ENCODE assay signal across 2 cellular contexts in genomic region chr2:88920399-88920798, GRCh38.
DNase-seq lines count a peak whose midpoint lies in the region; TF ChIP-seq lines count a peak whose summit lies in the region.
"Not testable (repeated sequence)": the region's sequence is repeated elsewhere in the genome, so short reads cannot be mapped to it uniquely, and the experiment has no call there.

No MANE protein-coding gene starts in this region.

- H3K27ac Mint-ChIP-seq in chondrocyte (ENCODE audit: unreplicated experiment), result not testable (repeated sequence)

- not testable (repeated sequence) for H3K9me3 Mint-ChIP-seq in chondrocyte (ENCODE audit: low read depth)

- not testable (repeated sequence) for H3K4me1 Mint-ChIP-seq in chondrocyte (ENCODE audit: low read depth)

- TF ChIP-seq POLR2A in testis (IDR thresholded peaks at IDR 0.05), result not testable (repeated sequence)

- H3K9me3 ChIP-seq in testis, result not testable (repeated sequence)

- intact Hi-C loops in testis (cut with DNase I; ENCODE audit: low total_unique reads), result not testable (repeated sequence)

- not testable (repeated sequence) for H3K27me3 Mint-ChIP-seq in chondrocyte (ENCODE audit: low read depth)

- H3K4me1 ChIP-seq in testis, result not testable (repeated sequence)

- H3K4me3 Mint-ChIP-seq in chondrocyte (ENCODE audit: unreplicated experiment), result not testable (repeated sequence)

- peak overlapping the region; percentile 17 to 19 for H3K4me3 ChIP-seq in testis

- WGBS in testis, 2 donors, result 72 to 80% methylated on average over 1 to 31 of the region's 31 CpGs

- not testable (repeated sequence) for H3K27me3 ChIP-seq in testis

- not testable (repeated sequence) for H3K36me3 ChIP-seq in testis (ENCODE audit: low read depth, missing control alignments)

- peak; percentile 84 for DNase-seq in chondrocyte (ENCODE audit: low spot score)
- not testable (repeated sequence) for DNase-seq in testis

- H3K36me3 Mint-ChIP-seq in chondrocyte (ENCODE audit: low read depth), result not testable (repeated sequence)

- not testable (repeated sequence) for H3K27ac ChIP-seq in testis

- not testable (repeated sequence) for TF ChIP-seq CTCF in chondrocyte (IDR thresholded peaks at IDR 0.05); testis (IDR thresholded peaks at IDR 0.05)
